ENCODE assay signal across 20 cellular contexts in genomic region chr18:22001912-22002487, GRCh38.
A peak's percentile ranks its signal among the peaks of the same experiment; 100 is the strongest.
DNase-seq lines count a peak whose midpoint lies in the region; ATAC-seq, FAIRE-seq and TF ChIP-seq lines count a peak whose summit lies in the region.
"Had no signal": no experiment of that assay in that cellular context is flagged by ENCODE, and none has a peak within 500 bp of the region (broad histone marks: within the 10 kb centered on the region; RNA-seq: fewer than 3 reads in every experiment).

No MANE protein-coding gene starts in this region.

- H3K27me3 Mint-ChIP-seq in stimulated activated naive CD8-positive, alpha-beta T cell treated with anti-CD3 and anti-CD28 coated beads, Interleukin-15, amount 100 ng/mL, for 72 hours = no peaks in the 10 kb centered on the region

- no peak overlapping the region for H3K27ac Mint-ChIP-seq in stimulated activated naive CD8-positive, alpha-beta T cell treated with anti-CD3 and anti-CD28 coated beads, Interleukin-15, amount 100 ng/mL, for 72 hours
- H3K27ac Mint-ChIP-seq: CD4-positive, CD25-positive, alpha-beta regulatory T cell had no signal

- H3K4me1 Mint-ChIP-seq in stimulated activated naive CD8-positive, alpha-beta T cell treated with anti-CD3 and anti-CD28 coated beads, Interleukin-15, amount 100 ng/mL, for 72 hours = peaks cover 6% of the 10 kb centered on the region

- CTCF ChIA-PET in K562 (lab: Yijun Ruan, JAX; ENCODE audit: low intra/inter-chr PET ratio) = no interaction called here
- CTCF ChIA-PET in HepG2 (lab: Yijun Ruan, JAX; ENCODE audit: low intra/inter-chr PET ratio, low total read pairs) = no interaction called here

- in situ Hi-C loops in K562 (cut with MboI) = no loop called here
- in situ Hi-C loops in HepG2 (cut with HindIII; ENCODE audit: extremely low pct_ligation_motif_present, low pct_unique_long_range_greater_than_20kb) = no loop called here

- H3K27ac ChIP-seq in K562 (ENCODE audit: extremely low read depth, low read depth, low read length) = no peak overlapping the region
- H3K27ac ChIP-seq in HepG2 (ENCODE audit: extremely low read length, insufficient read depth, low read length) = peak overlapping the region; percentile 83
- peak overlapping the region in 2 of 4 donors; percentile 59 to 72 for H3K27ac ChIP-seq in pancreas
- no peak overlapping the region for H3K27ac ChIP-seq in right atrium auricular region
- H3K27ac ChIP-seq: HL-60, KMS-11 had no signal

- H3K9ac ChIP-seq in K562 (ENCODE audit: insufficient read depth in 1 of 2, low read depth in 2 of 2, low read length in 2 of 2) = no peak overlapping the region
- H3K9ac ChIP-seq in HepG2 (ENCODE audit: insufficient read depth, low read depth, low read length) = peak overlapping the region; percentile 55; the same call in 1 of the 2 replicates
- H3K9ac ChIP-seq: KMS-11 had no signal

- TF ChIP-seq RAD21 in K562 (CRISPR knock-in tag; conservative IDR thresholded peaks at IDR 0.05 in 1 of 2, IDR thresholded peaks at IDR 0.05 in 1 of 2) (no peak), HepG2 (CRISPR knock-in tag; IDR thresholded peaks at IDR 0.05) (0 out of 2 replicates have a peak, but pooled peaks have one; percentile 18)

- H3K9me3 Mint-ChIP-seq in stimulated activated naive CD8-positive, alpha-beta T cell treated with anti-CD3 and anti-CD28 coated beads, Interleukin-15, amount 100 ng/mL, for 72 hours = no peaks in the 10 kb centered on the region

- H3K4me3 Mint-ChIP-seq in stimulated activated naive CD8-positive, alpha-beta T cell treated with anti-CD3 and anti-CD28 coated beads, Interleukin-15, amount 100 ng/mL, for 72 hours = no peak overlapping the region
- H3K4me3 Mint-ChIP-seq: CD4-positive, CD25-positive, alpha-beta regulatory T cell had no signal

- WGBS in K562 (ENCODE audit: insufficient coverage, low coverage, missing lambda C conversion rate) = 18% methylated on average over 25 of the region's 25 CpGs
- WGBS in HepG2 (ENCODE audit: low lambda C conversion rate) = 0% methylated on average over 9 of the region's 25 CpGs
- 49 to 55% methylated on average over 25 of the region's 25 CpGs for WGBS in pancreas, 2 donors

- TF ChIP-seq CTCF in K562 (IDR thresholded peaks at IDR 0.05 in 2 of 3, conservative IDR thresholded peaks at IDR 0.05 in 1 of 3; ENCODE audit: insufficient read depth in 2 of 3, low read depth in 1 of 3, low read length in 3 of 3) (no peak), HepG2 (CRISPR knock-in tag; IDR thresholded peaks at IDR 0.05) (no peak; the same call in 1 of the 2 replicates), pancreas (IDR thresholded peaks at IDR 0.05) (no peak), right atrium auricular region (IDR thresholded peaks at IDR 0.05) (no peak)

- H3K4me1 ChIP-seq in K562 (replicated peaks in 1 of 2; ENCODE audit: control insufficient read depth in 2 of 2, insufficient read depth in 2 of 2, low read length in 2 of 2) = peaks cover 0 to 3% of the 10 kb centered on the region in 2 experiments; a peak in 2 of 5 replicates
- H3K4me1 ChIP-seq in HepG2 (ENCODE audit: insufficient read depth, low read length) = peaks cover 70% of the 10 kb centered on the region
- peaks cover 21 to 29% (median 22%) of the 10 kb centered on the region in 3 donors for H3K4me1 ChIP-seq in pancreas
- peaks cover 0 to 24% of the 10 kb centered on the region in 2 donors for H3K4me1 ChIP-seq in right atrium auricular region
- H3K4me1 ChIP-seq: HAP-1 had no signal

- FAIRE-seq in K562 (lab: Jason Lieb, UNC) = no peak
- peak; percentile 86 for FAIRE-seq in HepG2 (lab: Jason Lieb, UNC)
- FAIRE-seq in pancreas (lab: Jason Lieb, UNC) = no peak
- FAIRE-seq: GM12878 had no signal

- ATAC-seq in K562 (no peak), HepG2 (peak; percentile 90), pancreas (peak in 3 of 4 donors; percentile 33 to 49 (median 33))
- ATAC-seq in stimulated activated naive CD8-positive, alpha-beta T cell treated with anti-CD3 and anti-CD28 coated beads, Interleukin-15, amount 100 ng/mL, for 72 hours = no peak
- ATAC-seq: GM12878, SK-N-SH treated with all-trans-retinoic acid at 6 μM for 48 hours had no signal

- DNase-seq in K562 (ENCODE audit: extremely low read depth in 1 of 4, low spot score in 3 of 4) (no peak), HepG2 (ENCODE audit: low spot score) (peak; percentile 76), pancreas (no peak), right atrium auricular region (ENCODE audit: low spot score) (no peak), T-helper 1 cell (no peak), UCSD-AML1 (lab: John Stamatoyannopoulos, UW; ENCODE audit: unreplicated experiment) (no peak)
- no peak for DNase-seq in stimulated activated naive CD8-positive, alpha-beta T cell treated with anti-CD3 and anti-CD28 coated beads, Interleukin-15, amount 100 ng/mL, for 72 hours
- DNase-seq: CD4-positive, CD25-positive, alpha-beta regulatory T cell; DND-41; NCI-H1092 treated with DMSO at 0.1 percent for 48 hours; NCI-H1436 treated with DMSO at 0.1 percent for 48 hours; NCI-H1930; NCI-H2227 treated with DMSO at 0.1 percent for 48 hours; NCI-H510A; NCI-H748 treated with DMSO at 0.1 percent for 48 hours had no signal

- H3K27me3 ChIP-seq in K562 (ENCODE audit: control insufficient read depth in 2 of 2, insufficient read depth in 2 of 2, low read length in 2 of 2) = peaks cover 24 to 30% of the 10 kb centered on the region in 2 experiments; a peak in 4 of 5 replicates
- H3K27me3 ChIP-seq in HepG2 (ENCODE audit: control insufficient read depth in 1 of 2, insufficient read depth in 2 of 2, low read length in 2 of 2) = no peaks in the 10 kb centered on the region
- H3K27me3 ChIP-seq in pancreas = no peaks in the 10 kb centered on the region
- no peaks in the 10 kb centered on the region for H3K27me3 ChIP-seq in right atrium auricular region

- H3K4me3 ChIP-seq in K562 (no peak overlapping the region), HepG2 (replicated peaks in 1 of 3; ENCODE audit: insufficient read depth in 1 of 3, low read depth in 2 of 3, low read length in 3 of 3) (peak overlapping the region; percentile 20 to 63 (median 28); a peak in 5 of 6 replicates), pancreas (no peak overlapping the region), right atrium auricular region (no peak overlapping the region)
- H3K4me3 ChIP-seq: GM12878, HAP-1 had no signal

- no peaks in the 10 kb centered on the region for H3K9me1 ChIP-seq in K562 (ENCODE audit: control insufficient read depth, insufficient read depth, low read length)

- no peak for TF ChIP-seq EP300 in K562 (IDR thresholded peaks at IDR 0.05; ENCODE audit: low read length)
- no peak; a peak in 1 of 4 replicates for TF ChIP-seq EP300 in HepG2 (IDR thresholded peaks at IDR 0.05; ENCODE audit: low read depth in 2 of 2, low read length in 2 of 2)
- TF ChIP-seq EP300 in HepG2 (CRISPR knock-in tag; IDR thresholded peaks at IDR 0.05; ENCODE audit: borderline replicate concordance) = no peak

- TF ChIP-seq POLR2A in K562 (conservative IDR thresholded peaks at IDR 0.05) (no peak), HepG2 (IDR thresholded peaks at IDR 0.05; ENCODE audit: insufficient read depth in 1 of 2, low read depth in 2 of 2, low read length in 2 of 2) (peak in 1 of 2 experiments; percentile 54; a peak in 2 of 4 replicates)

- no peaks in the 10 kb centered on the region for H4K20me1 ChIP-seq in K562 (replicated peaks; ENCODE audit: control insufficient read depth, insufficient read depth, low read length)
- H4K20me1 ChIP-seq in HepG2 (ENCODE audit: insufficient read depth, low read length) = no peaks in the 10 kb centered on the region

- intact Hi-C loops in K562 (cut with micrococcal nuclease) = no loop called here
- intact Hi-C loops in HepG2 (cut with micrococcal nuclease; ENCODE audit: unreplicated experiment) = no loop called here
- intact Hi-C loops in pancreas (cut with DNase I) = loop anchor here in 1 of 3 donors (10.0 kb wide), 1 partner anchor 163 kb away; the partner anchor contains the start of gene GATA6

- BruUV-seq in K562 (replicated peaks; lab: Mats Ljungman, UMichigan) (no TSS peak), HepG2 (replicated peaks; lab: Mats Ljungman, UMichigan) (TSS peak; percentile 67)

- no peaks in the 10 kb centered on the region for H3K79me2 ChIP-seq in K562 (ENCODE audit: control insufficient read depth, insufficient read depth, low read length)
- no peaks in the 10 kb centered on the region for H3K79me2 ChIP-seq in HepG2 (ENCODE audit: insufficient read depth, low read length)

- no peaks in the 10 kb centered on the region for H3K36me3 ChIP-seq in K562 (ENCODE audit: control insufficient read depth, insufficient read depth, low read length)
- H3K36me3 ChIP-seq in HepG2 (replicated peaks in 1 of 2; ENCODE audit: control insufficient read depth in 1 of 2, insufficient read depth in 2 of 2, low read length in 2 of 2) = no peaks in the 10 kb centered on the region
- H3K36me3 ChIP-seq in pancreas = no peaks in the 10 kb centered on the region
- H3K36me3 ChIP-seq in right atrium auricular region = no peaks in the 10 kb centered on the region
- H3K36me3 ChIP-seq: HAP-1 had no signal

- H3K4me2 ChIP-seq in K562 (ENCODE audit: insufficient read depth, low read length) (no peak overlapping the region), HepG2 (ENCODE audit: low read depth, low read length) (peak overlapping the region; percentile 74)
- H3K4me2 ChIP-seq: KMS-11 had no signal

- H3K9me3 ChIP-seq in K562 (replicated peaks; ENCODE audit: control insufficient read depth, insufficient read depth, low read depth, low read length) (no peaks in the 10 kb centered on the region), HepG2 (ENCODE audit: low read length) (no peaks in the 10 kb centered on the region), pancreas (no peaks in the 10 kb centered on the region), right atrium auricular region (no peaks in the 10 kb centered on the region)
- H3K9me3 ChIP-seq: HAP-1 had no signal

- H2AFZ ChIP-seq in K562 (ENCODE audit: low read depth, low read length) (no peak overlapping the region), HepG2 (ENCODE audit: low read length) (no peak overlapping the region)

- POLR2A ChIA-PET in K562 (lab: Yijun Ruan, JAX) = interaction anchor here (0.7 kb wide), 1 partner anchor 11 kb away, joined by 4 read pairs; no protein-coding TSS in a partner anchor
- POLR2A ChIA-PET in HepG2 (lab: Yijun Ruan, JAX) = interaction anchor here (0.8 to 1.9 kb wide), 5 partner anchors 9 to 68 kb away, joined by 3 to 8 read pairs (median 3); no protein-coding TSS in a partner anchor

TF ChIP-seq in K562, 482 proteins besides CTCF, POLR2A, EP300 and RAD21 (continues in another document):
- TF ChIP-seq KHSRP (IDR thresholded peaks at IDR 0.05) (no peak), MEIS2 (IDR thresholded peaks at IDR 0.05; ENCODE audit: partially characterized antibody) (peak; percentile 13)

TF ChIP-seq in HepG2, 621 proteins besides CTCF, POLR2A, EP300 and RAD21 (continues in another document):
- TF ChIP-seq SOX6 (IDR thresholded peaks at IDR 0.05) (no peak), SOX6 (CRISPR knock-in tag; IDR thresholded peaks at IDR 0.05) (peak; percentile 79), PAX8 (CRISPR knock-in tag; IDR thresholded peaks at IDR 0.05; ENCODE audit: borderline replicate concordance) (0 out of 2 replicates have a peak, but pooled peaks have one; percentile 44), ZNF746 (CRISPR knock-in tag; IDR thresholded peaks at IDR 0.05) (peak; percentile 79), ZMYM4 (CRISPR knock-in tag; IDR thresholded peaks at IDR 0.05) (peak; percentile 85), PHF21A (CRISPR knock-in tag; IDR thresholded peaks at IDR 0.05) (peak; percentile 69), ATF7 (IDR thresholded peaks at IDR 0.05) (no peak), ATF7 (CRISPR knock-in tag; IDR thresholded peaks at IDR 0.05) (peak; percentile 45; the same call in 1 of the 2 replicates)

Comparison
In these comparisons a context has a peak if more than half of its experiments do, and no peak if none do; other contexts are left out.
1. ATAC-seq: peak in HepG2 (single experiment) and pancreas (3 of 4); none in K562 (single experiment) and stimulated activated naive CD8-positive, alpha-beta T cell treated with anti-CD3 and anti-CD28 coated beads, Interleukin-15, amount 100 ng/mL, for 72 hours (single experiment).
2. H3K4me3 ChIP-seq: peak in HepG2 (3 of 3); none in K562 (single experiment), pancreas (0 of 4) and right atrium auricular region (0 of 2).
3. Of the 241 proteins assayed by ChIP-seq in both HepG2 and K562: peak only in HepG2: BCL6, DPF2, E2F1, FOXA3, FOXJ3, FOXK1 and 50 more; only in K562: MEIS2; in both: none; in neither: 174; mixed calls (peak in some experiments, not most) for 10.